In the genomic region with DNA sequence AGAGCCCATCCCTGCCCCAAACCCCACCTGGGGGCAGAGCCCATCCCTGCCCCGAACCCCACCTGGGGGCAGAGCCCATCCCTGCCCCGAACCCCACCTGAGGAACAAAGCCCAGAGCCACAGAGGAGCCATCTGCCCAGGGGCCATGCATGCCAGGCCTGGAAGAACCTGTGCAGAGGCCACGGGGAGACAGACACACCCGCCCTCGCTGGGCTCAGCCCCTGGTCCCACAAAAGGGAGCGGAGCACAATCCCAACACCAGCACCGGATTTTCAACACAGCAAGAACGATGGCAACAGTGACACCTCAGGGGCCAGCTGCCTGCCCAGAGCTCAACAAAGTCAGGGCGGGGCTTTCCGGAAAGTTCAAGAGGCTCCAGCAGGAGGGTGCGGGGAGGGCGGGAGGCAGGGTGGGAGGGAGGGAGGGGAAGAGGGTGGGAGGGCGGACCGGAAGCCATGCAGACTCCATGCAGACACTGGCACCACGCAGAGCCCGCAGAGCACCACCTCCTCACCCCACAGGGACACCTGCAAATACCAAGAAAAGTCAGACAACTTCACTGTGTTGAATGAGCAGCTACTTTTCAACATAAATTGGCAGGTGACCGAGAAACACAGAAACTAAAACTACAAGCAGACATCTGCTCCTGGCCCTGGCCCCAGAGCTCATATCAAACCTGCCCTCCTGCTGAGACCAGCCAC, we compare ENCODE assay signal across 9 cellular contexts. TPM values are rescaled to one million over a fixed set of nuclear protein-coding genes. Genes with fewer than 3 reads are reported as not detected.
DNase-seq lines count a peak whose midpoint lies in the region; ATAC-seq and TF ChIP-seq lines count a peak whose summit lies in the region.
"Had no signal": no experiment of that assay in that cellular context is flagged by ENCODE, and none has a peak within 500 bp of the region (broad histone marks: within the 10 kb centered on the region; RNA-seq: fewer than 3 reads in every experiment).

No MANE protein-coding gene starts in this region.

- no peaks in the 10 kb centered on the region for H3K9me2 ChIP-seq in SK-N-SH

- TF ChIP-seq CTCF in SK-N-SH (IDR thresholded peaks at IDR 0.05) (no peak), spleen (IDR thresholded peaks at IDR 0.05 in 8 of 11, conservative IDR thresholded peaks at IDR 0.05 in 3 of 11) (no peak), Calu3 (IDR thresholded peaks at IDR 0.05; ENCODE audit: unreplicated experiment) (no peak)

- no peaks in the 10 kb centered on the region for H3K9me3 Mint-ChIP-seq in Calu3 (ENCODE audit: low read depth, unreplicated experiment)

- no peak for ATAC-seq in HG03139 (IDR thresholded peaks at IDR 0.05; ENCODE audit: unreplicated experiment)
- ATAC-seq: Panc1 had no signal

- no peaks in the 10 kb centered on the region for H3K4me1 Mint-ChIP-seq in Calu3 (ENCODE audit: low read depth, unreplicated experiment)

- no peaks in the 10 kb centered on the region for H3K9me3 ChIP-seq in ectodermal cell (ENCODE audit: control insufficient read depth, low read length)
- H3K9me3 ChIP-seq in SK-N-SH: no peaks in the 10 kb centered on the region
- H3K9me3 ChIP-seq in spleen: no peaks in the 10 kb centered on the region

- H3K4me3 ChIP-seq in ectodermal cell (ENCODE audit: insufficient read depth, low read depth, low read length) (no peak overlapping the region), SK-N-SH (ENCODE audit: low read depth in 2 of 2, low read length in 1 of 2) (no peak overlapping the region), spleen (peak overlapping the region in 1 of 8 donors; percentile 18)

- H3K79me2 ChIP-seq in SK-N-SH (ENCODE audit: insufficient read depth): peaks cover 11% of the 10 kb centered on the region; the same call in 1 of the 2 replicates

- no peaks in the 10 kb centered on the region for H3K27me3 ChIP-seq in ectodermal cell (ENCODE audit: control insufficient read depth, insufficient read depth, low read length, poor library complexity, severe bottlenecking)
- no peaks in the 10 kb centered on the region for H3K27me3 ChIP-seq in SK-N-SH (ENCODE audit: insufficient read depth)
- no peaks in the 10 kb centered on the region for H3K27me3 ChIP-seq in spleen (replicated peaks in 1 of 7)

- H2AFZ ChIP-seq in SK-N-SH (ENCODE audit: low read depth): no peak overlapping the region

- TF ChIP-seq RAD21 in SK-N-SH (IDR thresholded peaks at IDR 0.05; ENCODE audit: low read length): no peak

- H3K27ac ChIP-seq in ectodermal cell (ENCODE audit: insufficient read depth, low read depth, low read length, poor library complexity, severe bottlenecking) (peak overlapping the region; percentile 26), SK-N-SH (ENCODE audit: low read depth in 2 of 2, low read length in 1 of 2) (no peak overlapping the region), spleen (peak overlapping the region in 4 of 8 donors; percentile 44 to 65 (median 46))

- no peak overlapping the region for H3K9ac ChIP-seq in SK-N-SH

- no peak overlapping the region for H3K4me3 Mint-ChIP-seq in Calu3 (ENCODE audit: low read depth, unreplicated experiment)

- no peak for TF ChIP-seq POLR2A in spleen (IDR thresholded peaks at IDR 0.05)

- no peaks in the 10 kb centered on the region for H4K20me1 ChIP-seq in SK-N-SH (ENCODE audit: insufficient read depth)

- no peak overlapping the region for H3K27ac Mint-ChIP-seq in Calu3 (ENCODE audit: unreplicated experiment)

- H3K36me3 Mint-ChIP-seq in Calu3 (ENCODE audit: insufficient read depth, unreplicated experiment): peaks cover 42% of the 10 kb centered on the region

- POLR2A ChIA-PET in SK-N-SH (lab: Yijun Ruan, JAX): no interaction called here

- intact Hi-C loops in spleen (cut with DNase I; ENCODE audit: low total_unique reads) (no loop called here), Calu3 (cut with micrococcal nuclease; ENCODE audit: unreplicated experiment) (no loop called here)

- H3K36me3 ChIP-seq in ectodermal cell (ENCODE audit: control insufficient read depth, insufficient read depth, low read length) (peaks cover 4% of the 10 kb centered on the region), SK-N-SH (replicated peaks in 1 of 2; ENCODE audit: control insufficient read depth in 1 of 2, insufficient read depth in 2 of 2, low read length in 1 of 2) (peaks cover 6 to 26% of the 10 kb centered on the region in 2 experiments), spleen (peaks cover 3 to 75% (median 31%) of the 10 kb centered on the region in 6 donors)

- CTCF ChIA-PET in SK-N-SH (lab: Yijun Ruan, JAX) (no interaction called here), Calu3 (lab: Charles Lee) (no interaction called here)

- H3K27me3 Mint-ChIP-seq in Calu3 (ENCODE audit: unreplicated experiment): no peaks in the 10 kb centered on the region

- no peak for TF ChIP-seq EP300 in SK-N-SH (IDR thresholded peaks at IDR 0.05; ENCODE audit: borderline replicate concordance in 1 of 2, low read depth in 1 of 2, low read length in 1 of 2)

- H3F3A ChIP-seq in SK-N-SH (replicated peaks; ENCODE audit: insufficient read depth): no peaks in the 10 kb centered on the region

- 57 to 59% methylated on average over 12 to 15 of the region's 17 CpGs for WGBS in ectodermal cell, 2 experiments
- WGBS in SK-N-SH (ENCODE audit: low lambda C conversion rate): 93% methylated on average over 14 of the region's 17 CpGs
- WGBS in spleen, 5 donors: 49 to 68% (median 64%) methylated on average over 10 to 17 of the region's 17 CpGs

- peaks cover 26% of the 10 kb centered on the region for H3K4me1 ChIP-seq in ectodermal cell (ENCODE audit: control insufficient read depth, insufficient read depth, low read length)
- peaks cover 0 to 2% of the 10 kb centered on the region in 2 experiments; a peak in 1 of 4 replicates for H3K4me1 ChIP-seq in SK-N-SH (ENCODE audit: control insufficient read depth in 1 of 2, insufficient read depth in 2 of 2, low read depth in 1 of 2, low read length in 1 of 2)
- H3K4me1 ChIP-seq in spleen: peaks cover 5 to 26% (median 18%) of the 10 kb centered on the region in 6 donors

- BruUV-seq in Calu3 (replicated peaks; lab: Mats Ljungman, UMichigan): no TSS peak

- H3K4me2 ChIP-seq in SK-N-SH: no peak overlapping the region

- DNase-seq in DMS153 (lab: John Stamatoyannopoulos, UW) (peak; percentile 86), SK-N-SH (no peak), spleen (no peak), Calu3 (no peak)
- DNase-seq in activated CD4-positive, alpha-beta T cell treated with anti-CD3 and anti-CD28 coated beads for 48 hours: peak; percentile 61
- DNase-seq in stimulated activated CD4-positive, alpha-beta T cell treated with anti-CD3 and anti-CD28 coated beads, Interleukin-12 subunit alpha, Interleukin-12 subunit beta, amount 100 ng/mL, for 48 hours (ENCODE audit: low read depth in 2 of 3, low spot score in 1 of 3): peak; percentile 2 to 21 (median 16)

TF ChIP-seq in SK-N-SH, 30 proteins besides CTCF, POLR2A, EP300 and RAD21 (continues in another document):
- TF ChIP-seq FOSL2 (IDR thresholded peaks at IDR 0.05; ENCODE audit: borderline replicate concordance, low read depth) (no peak), NFIC (IDR thresholded peaks at IDR 0.05; ENCODE audit: borderline replicate concordance) (no peak), ELF1 (IDR thresholded peaks at IDR 0.05) (no peak), MXI1 (IDR thresholded peaks at IDR 0.05; ENCODE audit: low read depth, low read length) (no peak), NRF1 (IDR thresholded peaks at IDR 0.05; ENCODE audit: low read depth, low read length) (no peak), RCOR1 (IDR thresholded peaks at IDR 0.05; ENCODE audit: low read length) (no peak)
- TF ChIP-seq, protein P1, sequence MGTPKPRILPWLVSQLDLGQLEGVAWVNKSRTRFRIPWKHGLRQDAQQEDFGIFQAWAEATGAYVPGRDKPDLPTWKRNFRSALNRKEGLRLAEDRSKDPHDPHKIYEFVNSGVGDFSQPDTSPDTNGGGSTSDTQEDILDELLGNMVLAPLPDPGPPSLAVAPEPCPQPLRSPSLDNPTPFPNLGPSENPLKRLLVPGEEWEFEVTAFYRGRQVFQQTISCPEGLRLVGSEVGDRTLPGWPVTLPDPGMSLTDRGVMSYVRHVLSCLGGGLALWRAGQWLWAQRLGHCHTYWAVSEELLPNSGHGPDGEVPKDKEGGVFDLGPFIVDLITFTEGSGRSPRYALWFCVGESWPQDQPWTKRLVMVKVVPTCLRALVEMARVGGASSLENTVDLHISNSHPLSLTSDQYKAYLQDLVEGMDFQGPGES (IDR thresholded peaks at IDR 0.05; ENCODE audit: low read depth, low read length): no peak

RNA-seq across cellular contexts. Expression of a gene that starts 27.9 kb away (rescaled TPM):
- 5.2 TPM for polyA plus RNA-seq in ectodermal cell (2013, experiment 1 of 4)
- polyA plus RNA-seq in ectodermal cell (2013, experiment 2 of 4): 5.8 TPM
- polyA plus RNA-seq in ectodermal cell (2013, experiment 3 of 4): 5.4 TPM
- 5.4 TPM for polyA plus RNA-seq in ectodermal cell (2013, experiment 4 of 4)
- 3.6 and 5.0 TPM in 2 replicates for polyA plus RNA-seq in SK-N-SH (2012; rRNA removed)
- polyA plus RNA-seq in SK-N-SH (2012; cell fraction: cytosol; rRNA removed): 3.2 and 4.6 TPM in 2 replicates
- polyA plus RNA-seq in SK-N-SH (2012; cell fraction: nucleus; rRNA removed): 5.0 and 5.9 TPM in 2 replicates
- 1 to 10 TPM in 5 of 7 donors, not detected in 2; 1.0 to 2.6 (median 2.0) TPM for total RNA-seq in spleen
- 1 to 10 TPM; 1.2 to 2.9 (median 2.8) TPM for polyA plus RNA-seq in spleen
- total RNA-seq in Calu3 (2022): 3.8 and 3.9 TPM in 2 replicates

RNA-seq across cellular contexts. Expression of a gene that starts 38.5 kb away (rescaled TPM):
- polyA plus RNA-seq in ectodermal cell (2013, experiment 1 of 4): 14.9 TPM
- polyA plus RNA-seq in ectodermal cell (2013, experiment 2 of 4): 17.2 TPM
- 11.0 TPM for polyA plus RNA-seq in ectodermal cell (2013, experiment 3 of 4)
- polyA plus RNA-seq in ectodermal cell (2013, experiment 4 of 4): 11.6 TPM
- polyA plus RNA-seq in SK-N-SH (2012; rRNA removed): 14.2 and 15.3 TPM in 2 replicates
- 4.5 and 8.4 TPM in 2 replicates for polyA plus RNA-seq in SK-N-SH (2012; cell fraction: cytosol; rRNA removed)
- 45.0 and 46.1 TPM in 2 replicates for polyA plus RNA-seq in SK-N-SH (2012; cell fraction: nucleus; rRNA removed)
- total RNA-seq in spleen: 10 to 100 TPM; 23.6 to 30.6 (median 27.2) TPM
- polyA plus RNA-seq in spleen: 10 to 100 TPM in 1 of 3 donors, 1 to 10 TPM in 2; 7.9 to 11.0 (median 9.7) TPM
- 40.4 and 43.7 TPM in 2 replicates for total RNA-seq in Calu3 (2022)

RNA-seq across cellular contexts. Expression of a gene that starts 47.1 kb away (rescaled TPM):
- polyA plus RNA-seq in ectodermal cell (2013, experiment 1 of 4): 73.2 TPM
- polyA plus RNA-seq in ectodermal cell (2013, experiment 2 of 4): 74.6 TPM
- polyA plus RNA-seq in ectodermal cell (2013, experiment 3 of 4): 61.9 TPM
- 66.8 TPM for polyA plus RNA-seq in ectodermal cell (2013, experiment 4 of 4)
- polyA plus RNA-seq in SK-N-SH (2012; rRNA removed): 33.7 and 36.9 TPM in 2 replicates
- polyA plus RNA-seq in SK-N-SH (2012; cell fraction: cytosol; rRNA removed): 59.8 and 68.6 TPM in 2 replicates
- 15.8 and 26.7 TPM in 2 replicates for polyA plus RNA-seq in SK-N-SH (2012; cell fraction: nucleus; rRNA removed)
- total RNA-seq in spleen: 10 to 100 TPM; 47.6 to 71.4 (median 61.7) TPM
- polyA plus RNA-seq in spleen: 10 to 100 TPM; 32.3 to 50.4 (median 46.5) TPM
- total RNA-seq in Calu3 (2022): 70.3 and 71.5 TPM in 2 replicates

Comparison
In these comparisons a context has a peak if more than half of its experiments do, and no peak if none do; other contexts are left out.
1. DNase-seq: peak in DMS153 (single experiment), activated CD4-positive, alpha-beta T cell treated with anti-CD3 and anti-CD28 coated beads for 48 hours (single experiment) and stimulated activated CD4-positive, alpha-beta T cell treated with anti-CD3 and anti-CD28 coated beads, Interleukin-12 subunit alpha, Interleukin-12 subunit beta, amount 100 ng/mL, for 48 hours (3 of 3); none in SK-N-SH (single experiment), spleen (single experiment) and Calu3 (single experiment).